In the genomic region with DNA sequence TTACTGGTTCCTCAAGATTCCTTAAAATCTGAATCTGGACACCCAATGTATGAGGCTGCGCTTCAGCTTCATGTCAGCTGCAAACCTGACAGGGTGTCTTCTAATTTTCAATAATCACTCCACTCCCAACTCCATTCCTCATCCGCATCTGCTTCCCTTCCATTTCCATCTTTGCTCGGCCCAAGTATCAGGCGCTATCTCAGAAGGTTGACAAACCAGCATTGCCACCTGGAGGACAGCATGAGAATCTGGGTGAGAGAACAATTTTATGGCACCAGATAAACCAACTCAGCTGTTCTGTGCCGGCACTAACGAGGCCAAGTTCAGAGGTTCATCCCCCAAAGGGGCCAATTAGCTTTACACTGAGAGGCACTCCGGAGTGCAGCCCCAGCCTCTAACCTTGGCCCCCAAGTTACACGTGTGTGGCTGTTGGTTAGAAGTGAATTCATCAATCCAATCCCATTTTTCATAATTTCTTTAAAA, we compare ENCODE assay signal across 8 cellular contexts.
DNase-seq lines count a peak whose midpoint lies in the region; ATAC-seq and TF ChIP-seq lines count a peak whose summit lies in the region.

No MANE protein-coding gene starts in this region.

- TF ChIP-seq POLR2A in right lobe of liver (IDR thresholded peaks at IDR 0.05) (no peak), upper lobe of left lung (IDR thresholded peaks at IDR 0.05) (no peak)

- no peaks in the 10 kb centered on the region for H4K20me1 ChIP-seq in OCI-LY7 (ENCODE audit: insufficient read depth, low read length)

- WGBS in right lobe of liver (ENCODE audit: insufficient coverage, low coverage, low lambda C conversion rate, missing lambda C conversion rate): 20% methylated on average over 8 of the region's 8 CpGs
- 19 to 23% methylated on average over 7 to 8 of the region's 8 CpGs for WGBS in upper lobe of left lung, 2 donors

- H3K27ac ChIP-seq in ACC112 (ENCODE audit: low read depth, low read length) (no peak overlapping the region), OCI-LY7 (ENCODE audit: low read depth, low read length, poor library complexity, severe bottlenecking) (no peak overlapping the region), right lobe of liver (no peak overlapping the region), upper lobe of left lung (no peak overlapping the region)

- TF ChIP-seq EP300 in upper lobe of left lung (IDR thresholded peaks at IDR 0.05): no peak

- ATAC-seq in right lobe of liver (peak; percentile 76 to 96 (median 92)), upper lobe of left lung (ENCODE audit: low FRiP score in 2 of 2) (peak; percentile 75 to 91), HG03196 (IDR thresholded peaks at IDR 0.05; ENCODE audit: unreplicated experiment) (no peak)

- H3K27me3 ChIP-seq in ACC112 (ENCODE audit: insufficient read depth, low read length) (no peaks in the 10 kb centered on the region), GM06990 (replicated peaks; ENCODE audit: control insufficient read depth, insufficient read depth, low read length) (no peaks in the 10 kb centered on the region), right lobe of liver (no peaks in the 10 kb centered on the region), upper lobe of left lung (no peaks in the 10 kb centered on the region)

- POLR2A ChIA-PET in OCI-LY7 (lab: Charles Lee): interaction anchor here (0.7 to 1.2 kb wide), 2 partner anchors 12 to 176 kb away, joined by 3 read pairs; no protein-coding TSS in a partner anchor

- intact Hi-C loops in OCI-LY7 (cut with micrococcal nuclease; ENCODE audit: unreplicated experiment) (loop anchor here (1.0 kb wide), 1 partner anchor 113 kb away; no protein-coding TSS in a partner anchor), right lobe of liver (cut with DNase I) (no loop called here)

- no peaks in the 10 kb centered on the region for H3K79me2 ChIP-seq in ACC112 (ENCODE audit: control insufficient read depth, insufficient read depth, low read length, unreplicated experiment)
- no peaks in the 10 kb centered on the region for H3K79me2 ChIP-seq in OCI-LY7 (ENCODE audit: insufficient read depth, low read depth, low read length)

- BruUV-seq in OCI-LY7 (replicated peaks; lab: Mats Ljungman, UMichigan): no TSS peak

- no peak overlapping the region for H3K4me2 ChIP-seq in OCI-LY7 (ENCODE audit: low read length)

- H3K9me3 ChIP-seq in OCI-LY7 (ENCODE audit: low read length) (no peaks in the 10 kb centered on the region), right lobe of liver (no peaks in the 10 kb centered on the region), upper lobe of left lung (no peaks in the 10 kb centered on the region)

- H3K9me2 ChIP-seq in OCI-LY7 (ENCODE audit: insufficient read depth, low read length): no peaks in the 10 kb centered on the region

- DNase-seq in GM06990 (ENCODE audit: extremely low read depth, insufficient read length) (peak; percentile 18), OCI-LY7 (ENCODE audit: low spot score) (peak; percentile 43), dermis blood vessel endothelial cell (peak; percentile 87), right lobe of liver (peak in 2 of 3 donors; percentile 35 to 54), upper lobe of left lung (peak in 1 of 2 donors; percentile 52)
- DNase-seq in Jurkat, Clone E6-1 (ENCODE audit: low read depth, low spot score): peak; percentile 31

- H2AFZ ChIP-seq in ACC112 (ENCODE audit: low read length, unreplicated experiment): peak overlapping the region; percentile 82
- H2AFZ ChIP-seq in OCI-LY7 (ENCODE audit: low read length): no peak overlapping the region

- H3K36me3 ChIP-seq in ACC112 (ENCODE audit: insufficient read depth, low read length) (no peaks in the 10 kb centered on the region), GM06990 (ENCODE audit: control insufficient read depth, insufficient read depth, low read length) (no peaks in the 10 kb centered on the region), OCI-LY7 (ENCODE audit: insufficient read depth, low read length) (no peaks in the 10 kb centered on the region), right lobe of liver (no peaks in the 10 kb centered on the region), upper lobe of left lung (no peaks in the 10 kb centered on the region)

- H3K4me3 ChIP-seq in ACC112 (ENCODE audit: low read depth, low read length) (no peak overlapping the region), GM06990 (replicated peaks; ENCODE audit: low read depth, low read length) (no peak overlapping the region), OCI-LY7 (ENCODE audit: low read depth, low read length, poor library complexity, severe bottlenecking) (no peak overlapping the region), right lobe of liver (no peak overlapping the region), upper lobe of left lung (no peak overlapping the region)
- no peak overlapping the region for H3K4me3 ChIP-seq in Jurkat, Clone E6-1 (ENCODE audit: low read length)

- TF ChIP-seq CTCF in GM06990 (IDR thresholded peaks at IDR 0.05; ENCODE audit: insufficient read depth, low read length, poor library complexity, severe bottlenecking) (peak; percentile 73), OCI-LY7 (conservative IDR thresholded peaks at IDR 0.05; ENCODE audit: low read length) (peak; percentile 78), right lobe of liver (IDR thresholded peaks at IDR 0.05) (peak; percentile 50 to 58 (median 54)), upper lobe of left lung (IDR thresholded peaks at IDR 0.05) (peak; percentile 56 to 74 (median 70))

- H3K4me1 ChIP-seq in ACC112 (ENCODE audit: control insufficient read depth, insufficient read depth, low read length, unreplicated experiment) (no peaks in the 10 kb centered on the region), OCI-LY7 (ENCODE audit: insufficient read depth, low read length, poor library complexity, severe bottlenecking) (no peaks in the 10 kb centered on the region), right lobe of liver (no peaks in the 10 kb centered on the region), upper lobe of left lung (peaks cover 0 to 6% (median 0%) of the 10 kb centered on the region in 4 donors)

- CTCF ChIA-PET in OCI-LY7 (lab: Charles Lee; ENCODE audit: unreplicated experiment): no interaction called here
